ENCODE assay signal across 15 cellular contexts in the genomic region with DNA sequence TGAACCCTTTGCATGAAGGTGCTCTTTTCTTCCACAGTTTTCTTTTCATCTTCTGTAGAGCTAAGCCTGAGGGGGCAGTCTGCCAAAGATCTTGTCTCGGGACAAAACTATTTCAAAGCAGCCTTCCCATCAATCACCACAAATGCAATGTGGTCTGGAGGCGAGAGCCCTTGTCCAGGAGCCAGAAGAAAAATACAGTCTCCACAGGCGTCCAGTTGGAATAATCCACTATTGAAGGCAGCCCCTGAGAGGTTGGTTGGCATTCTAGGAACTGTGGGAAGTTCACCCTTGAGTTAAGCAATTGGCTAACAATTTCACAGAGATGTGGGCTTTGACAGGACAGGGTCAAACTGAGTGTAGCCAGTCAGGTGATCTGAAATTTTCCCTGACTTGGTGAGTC.
DNase-seq lines count a peak whose midpoint lies in the region; ATAC-seq and TF ChIP-seq lines count a peak whose summit lies in the region.
"Had no signal": no experiment of that assay in that cellular context is flagged by ENCODE, and none has a peak within 500 bp of the region (broad histone marks: within the 10 kb centered on the region; RNA-seq: fewer than 3 reads in every experiment).

No MANE protein-coding gene starts in this region.

- TF ChIP-seq CTCF in 22Rv1 (IDR thresholded peaks at IDR 0.05) (no peak), choroid plexus epithelial cell (conservative IDR thresholded peaks at IDR 0.05; ENCODE audit: low read depth, low read length) (no peak), ascending aorta (IDR thresholded peaks at IDR 0.05) (no peak)

- no peaks in the 10 kb centered on the region for H3K9me3 ChIP-seq in ascending aorta
- H3K9me3 ChIP-seq: Caco-2, tibial nerve had no signal

- intact Hi-C loops in ascending aorta (cut with DNase I), result no loop called here

- ATAC-seq in HG03196 (IDR thresholded peaks at IDR 0.05; ENCODE audit: unreplicated experiment) (no peak), GM18907 (IDR thresholded peaks at IDR 0.05; ENCODE audit: unreplicated experiment) (no peak)
- ATAC-seq: HCT116, Panc1 had no signal

- DNase-seq in choroid plexus epithelial cell (ENCODE audit: low read depth), result peak; percentile 84
- peak; percentile 96 for DNase-seq in myocyte (ENCODE audit: low read depth)
- no peak for DNase-seq in ascending aorta (ENCODE audit: low spot score in 2 of 2)
- no peak for DNase-seq in putamen (ENCODE audit: low spot score)
- DNase-seq: activated CD4-positive, alpha-beta T cell treated with anti-CD3 and anti-CD28 coated beads, Interleukin-2, amount 50 U/mL, for 1 hour; Caco-2; effector CD4-positive, alpha-beta T cell; NCI-H1092 had no signal

- no peaks in the 10 kb centered on the region for H3K4me1 ChIP-seq in ascending aorta
- H3K4me1 ChIP-seq: Caco-2 had no signal

- H3K27me3 ChIP-seq in ascending aorta, result no peaks in the 10 kb centered on the region
- H3K27me3 ChIP-seq: tibial nerve had no signal

- H3K4me3 ChIP-seq in choroid plexus epithelial cell (ENCODE audit: low read depth, low read length), result no peak overlapping the region
- H3K4me3 ChIP-seq in ascending aorta, result no peak overlapping the region
- H3K4me3 ChIP-seq: tibial nerve had no signal

- no peak for TF ChIP-seq EP300 in Ishikawa (IDR thresholded peaks at IDR 0.05; ENCODE audit: borderline replicate concordance)

- H3K27ac ChIP-seq in 22Rv1 (peak overlapping the region; percentile 9; the same call in 1 of the 2 replicates), ascending aorta (no peak overlapping the region)
- H3K27ac ChIP-seq: tibial nerve had no signal

- H3K36me3 ChIP-seq in ascending aorta, result no peaks in the 10 kb centered on the region

- no peak for TF ChIP-seq RAD21 in Ishikawa (IDR thresholded peaks at IDR 0.05; ENCODE audit: low read depth)

TF ChIP-seq in Ishikawa, 13 proteins besides CTCF, POLR2A, EP300 and RAD21:
- TF ChIP-seq NFIC (IDR thresholded peaks at IDR 0.05), result peak; percentile 18; the same call in 1 of the 2 replicates
- no peak for TF ChIP-seq TAF1 (IDR thresholded peaks at IDR 0.05; ENCODE audit: low read depth)

Comparison
In these comparisons a context has a peak if more than half of its experiments do, and no peak if none do; other contexts are left out.
1. DNase-seq: peak in choroid plexus epithelial cell (single experiment) and myocyte (single experiment); none in ascending aorta (0 of 2) and putamen (single experiment).